8 cellular contexts compared by ENCODE assay signal in genomic region chr18:9614401-9615279, GRCh38. TPM values are rescaled to one million over a fixed set of nuclear protein-coding genes. Genes with fewer than 3 reads are reported as not detected.
DNase-seq lines count a peak whose midpoint lies in the region; ATAC-seq and TF ChIP-seq lines count a peak whose summit lies in the region.

Gene PPP4R1, minus strand, starts transcription at chr18:9614559. Its CDS starts 75 bp downstream, at chr18:9614484.

- H3K9me3 ChIP-seq in SK-N-MC (ENCODE audit: low read depth, low read length) (no peaks in the 10 kb centered on the region), suprapubic skin (no peaks in the 10 kb centered on the region)

- H3K27ac Mint-ChIP-seq in activated naive CD4-positive, alpha-beta T cell treated with anti-CD3 and anti-CD28 coated beads, Interleukin-2, amount 50 U/mL, for 24 hours = peak within 1 kb of the TSS; percentile 88

- H3K36me3 ChIP-seq in SK-N-MC (ENCODE audit: insufficient read depth, low read length) = peaks cover 20% of the 10 kb centered on the region
- H3K36me3 ChIP-seq in suprapubic skin = peaks cover 8% of the 10 kb centered on the region

- peak; percentile 62 for ATAC-seq in GM21528 (IDR thresholded peaks at IDR 0.05; ENCODE audit: low FRiP score, unreplicated experiment)

- H3K27me3 ChIP-seq in suprapubic skin = no peaks in the 10 kb centered on the region

- H3K9ac ChIP-seq in SK-N-MC (ENCODE audit: insufficient read length) = peak within 1 kb of the TSS; percentile 89

- WGBS in suprapubic skin = 0% methylated on average over 5 of the region's 127 CpGs

- peaks cover 46% of the 10 kb centered on the region for H3K4me1 ChIP-seq in suprapubic skin

- peaks cover 5% of the 10 kb centered on the region for H3K36me3 Mint-ChIP-seq in activated naive CD4-positive, alpha-beta T cell treated with anti-CD3 and anti-CD28 coated beads, Interleukin-2, amount 50 U/mL, for 24 hours

- no peaks in the 10 kb centered on the region for H3K27me3 Mint-ChIP-seq in activated naive CD4-positive, alpha-beta T cell treated with anti-CD3 and anti-CD28 coated beads, Interleukin-2, amount 50 U/mL, for 24 hours

- TF ChIP-seq CTCF in suprapubic skin (IDR thresholded peaks at IDR 0.05) = no peak

- peak; percentile 8 for DNase-seq in DMS114 treated with DMSO at 0.1 percent for 48 hours (lab: John Stamatoyannopoulos, UW; ENCODE audit: unreplicated experiment)
- DNase-seq in KBM-7 = peak; percentile 77
- DNase-seq in SK-N-MC (ENCODE audit: low read depth, low spot score) = no peak
- no peak for DNase-seq in glomerular endothelial cell (ENCODE audit: extremely low read depth, low read depth, low spot score)
- DNase-seq in nucleus accumbens (lab: John Stamatoyannopoulos, UW) = peak in 55 of 56 donors; percentile 8 to 86 (median 65)
- peak; percentile 90 for DNase-seq in suprapubic skin (ENCODE audit: low spot score in 2 of 2)

- H3K27ac ChIP-seq in SK-N-MC = peak within 1 kb of the TSS; percentile 85
- peak within 1 kb of the TSS; percentile 99 for H3K27ac ChIP-seq in suprapubic skin

- peak within 1 kb of the TSS; percentile 91 for H3K4me3 Mint-ChIP-seq in activated naive CD4-positive, alpha-beta T cell treated with anti-CD3 and anti-CD28 coated beads, Interleukin-2, amount 50 U/mL, for 24 hours

- peaks cover 26% of the 10 kb centered on the region for H3K4me1 Mint-ChIP-seq in activated naive CD4-positive, alpha-beta T cell treated with anti-CD3 and anti-CD28 coated beads, Interleukin-2, amount 50 U/mL, for 24 hours

- H3K9me3 Mint-ChIP-seq in activated naive CD4-positive, alpha-beta T cell treated with anti-CD3 and anti-CD28 coated beads, Interleukin-2, amount 50 U/mL, for 24 hours = no peaks in the 10 kb centered on the region

- TF ChIP-seq POLR2A in suprapubic skin (IDR thresholded peaks at IDR 0.05) = peak; percentile 24 to 49

- H3K4me3 ChIP-seq in SK-N-MC = peak within 1 kb of the TSS; percentile 86
- peak within 1 kb of the TSS; percentile 93 for H3K4me3 ChIP-seq in suprapubic skin

- in situ Hi-C loops in KBM-7 (cut with MboI; ENCODE audit: low pct_unique_long_range_greater_than_20kb, low sequenced_read_pairs) = no loop called here

- TF ChIP-seq EP300 in suprapubic skin (IDR thresholded peaks at IDR 0.05) = no peak

RNA-seq across cellular contexts. Expression of gene PPP4R1, which starts in this region (rescaled TPM):
- total RNA-seq in glomerular endothelial cell = 60.4 and 98.1 TPM in 2 replicates
- total RNA-seq in suprapubic skin = 100 to 1,000 TPM in 3 of 4 donors, 10 to 100 TPM in 1; 82.3 to 153 (median 113) TPM

Comparison
In these comparisons a context has a peak if more than half of its experiments do, and no peak if none do; other contexts are left out.
1. DNase-seq: peak in DMS114 treated with DMSO at 0.1 percent for 48 hours (single experiment), KBM-7 (single experiment), nucleus accumbens (55 of 56) and suprapubic skin (2 of 2); none in SK-N-MC (single experiment) and glomerular endothelial cell (single experiment).